In the genomic region with DNA sequence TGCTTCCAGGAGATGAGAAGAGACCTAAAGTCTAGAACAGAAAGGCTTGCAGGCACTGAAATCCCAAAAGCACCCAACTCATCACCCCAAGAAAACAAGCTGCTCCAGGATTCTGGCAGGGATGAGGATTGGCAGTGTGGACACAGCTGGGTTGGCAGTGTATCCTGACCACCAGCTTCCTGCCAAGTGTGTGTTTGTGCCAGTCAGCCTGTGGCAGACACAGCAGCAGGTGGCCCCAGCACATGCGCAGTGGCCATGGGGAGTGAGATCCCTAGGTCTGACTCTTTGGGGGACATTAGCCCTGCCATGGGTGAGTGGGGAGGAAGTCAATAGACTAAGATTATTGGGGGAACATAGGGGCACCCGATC, we compare ENCODE assay signal across 11 cellular contexts. TPM values are rescaled to one million over a fixed set of nuclear protein-coding genes. Genes with fewer than 3 reads are reported as not detected.
DNase-seq lines count a peak whose midpoint lies in the region; ATAC-seq and TF ChIP-seq lines count a peak whose summit lies in the region.
"Had no signal": no experiment of that assay in that cellular context is flagged by ENCODE, and none has a peak within 500 bp of the region (broad histone marks: within the 10 kb centered on the region; RNA-seq: fewer than 3 reads in every experiment).

No MANE protein-coding gene starts in this region.

- H3K27me3 ChIP-seq in PC-3 (ENCODE audit: low read length) = no peaks in the 10 kb centered on the region
- H3K27me3 ChIP-seq in psoas muscle (ENCODE audit: insufficient read depth in 3 of 3, low read length in 2 of 3) = no peaks in the 10 kb centered on the region
- H3K27me3 ChIP-seq in A673 (replicated peaks; ENCODE audit: insufficient read depth, low read depth, low read length, poor library complexity) = no peaks in the 10 kb centered on the region

- no peak overlapping the region for H3K27ac ChIP-seq in PC-3 (ENCODE audit: low read length)
- H3K27ac ChIP-seq in psoas muscle = peak overlapping the region; percentile 82
- no peak overlapping the region for H3K27ac ChIP-seq in A673 (ENCODE audit: low read depth, low read length, poor library complexity, severe bottlenecking)

- no peak overlapping the region for H2AFZ ChIP-seq in PC-3 (ENCODE audit: low read length)

- H3K4me3 ChIP-seq in PC-3 (ENCODE audit: low read length) (no peak overlapping the region), psoas muscle (no peak overlapping the region), A673 (ENCODE audit: low read depth, low read length, poor library complexity, severe bottlenecking) (no peak overlapping the region)

- 0 out of 2 replicates have a peak, but pooled peaks cover 5% of the 10 kb centered on the region for H4K20me1 ChIP-seq in PC-3 (ENCODE audit: low read length)

- BruUV-seq in PC-3 (replicated peaks; lab: Mats Ljungman, UMichigan) = no TSS peak
- no TSS peak for BruUV-seq in A673 (replicated peaks; lab: Mats Ljungman, UMichigan)

- H3F3A ChIP-seq in PC-3 (ENCODE audit: low read length, unreplicated experiment) = peaks cover 13% of the 10 kb centered on the region

- H3K4me1 ChIP-seq in PC-3 (ENCODE audit: insufficient read depth, low read length) = peaks cover 14% of the 10 kb centered on the region
- peaks cover 25% of the 10 kb centered on the region for H3K4me1 ChIP-seq in psoas muscle
- no peaks in the 10 kb centered on the region for H3K4me1 ChIP-seq in A673 (ENCODE audit: insufficient read depth, low read length, poor library complexity, severe bottlenecking)

- H3K36me3 ChIP-seq in PC-3 (ENCODE audit: low read depth, low read length) (peaks cover 18% of the 10 kb centered on the region), psoas muscle (ENCODE audit: insufficient read depth in 1 of 2, low read depth in 1 of 2) (peaks cover 10 to 20% of the 10 kb centered on the region in 2 donors), A673 (ENCODE audit: insufficient read depth, low read length, poor library complexity, severe bottlenecking) (peaks cover 27% of the 10 kb centered on the region)

- POLR2A ChIA-PET in PC-3 (lab: Charles Lee; ENCODE audit: unreplicated experiment) = interaction anchor here (0.6 to 1.4 kb wide), 2 partner anchors 14 to 16 kb away, joined by 3 to 10 read pairs; a partner anchor contains a TSS
- POLR2A ChIA-PET in A673 (lab: Charles Lee; ENCODE audit: low non-redundant PET) = no interaction called here

- CTCF ChIA-PET in PC-3 (lab: Charles Lee) = no interaction called here
- CTCF ChIA-PET in A673 (lab: Charles Lee) = no interaction called here

- H3K9me2 ChIP-seq in PC-3 (replicated peaks; ENCODE audit: low read length) = no peaks in the 10 kb centered on the region

- TF ChIP-seq CTCF in PC-3 (conservative IDR thresholded peaks at IDR 0.05; ENCODE audit: low read depth, low read length) = no peak
- no peak for TF ChIP-seq CTCF in psoas muscle (IDR thresholded peaks at IDR 0.05)
- no peak for TF ChIP-seq CTCF in A673 (conservative IDR thresholded peaks at IDR 0.05; ENCODE audit: low read depth, low read length)
- TF ChIP-seq CTCF in GM10266 (IDR thresholded peaks at IDR 0.05; ENCODE audit: control insufficient read depth, insufficient read depth, low read depth, missing control alignments) = no peak

- H3K4me2 ChIP-seq in PC-3 (ENCODE audit: low read length) = no peak overlapping the region

- no peaks in the 10 kb centered on the region for H3K79me2 ChIP-seq in PC-3 (ENCODE audit: low read length)

- ATAC-seq in PC-3 = peak; percentile 76
- peak; percentile 93 to 95 (median 93) for ATAC-seq in psoas muscle
- no peak for ATAC-seq in HG02981 (IDR thresholded peaks at IDR 0.05; ENCODE audit: unreplicated experiment)
- ATAC-seq: WTC11 had no signal

- no peaks in the 10 kb centered on the region for H3K9me3 ChIP-seq in PC-3 (ENCODE audit: low read length)
- no peaks in the 10 kb centered on the region for H3K9me3 ChIP-seq in psoas muscle
- no peaks in the 10 kb centered on the region for H3K9me3 ChIP-seq in A673 (ENCODE audit: low read depth, low read length, poor library complexity, severe bottlenecking)

- intact Hi-C loops in PC-3 (cut with micrococcal nuclease) (no loop called here), psoas muscle (cut with DNase I) (loop anchor here in 1 of 2 donors (1.0 kb wide), 1 partner anchor 10 kb away; no protein-coding TSS in a partner anchor), A673 (cut with micrococcal nuclease; ENCODE audit: unreplicated experiment) (no loop called here)

- whole genome bisulfite sequencing in psoas muscle, 3 donors = 36 to 47% (median 39%) methylated on average over 2 of the region's 2 CpGs

- H3K9ac ChIP-seq in PC-3 (ENCODE audit: low read length) = no peak overlapping the region

- DNase-seq in NCI-H345 (lab: John Stamatoyannopoulos, UW) = peak; percentile 29
- DNase-seq in NCI-H345 treated with DMSO at 0.1 percent for 48 hours (lab: John Stamatoyannopoulos, UW; ENCODE audit: unreplicated experiment) = no peak
- DNase-seq in PC-3 = peak; percentile 76
- peak; percentile 88 for DNase-seq in globus pallidus (ENCODE audit: low spot score)
- DNase-seq in psoas muscle = peak; percentile 85 to 93
- DNase-seq in A673 (ENCODE audit: low spot score) = no peak
- no peak for DNase-seq in GM10266 (ENCODE audit: extremely low spot score)
- DNase-seq: dermis blood vessel endothelial cell, NCI-H187 treated with DMSO at 0.1 percent for 48 hours had no signal

RNA-seq across cellular contexts. Expression of a gene that starts 8.7 kb away (rescaled TPM):
- total RNA-seq in PC-3 (2014; rRNA removed) = 46.4 and 82.0 TPM in 2 replicates
- total RNA-seq in psoas muscle = 10 to 100 TPM; 53.9 to 72.0 (median 58.5) TPM
- polyA plus RNA-seq in psoas muscle = 100 to 1,000 TPM in 1 of 3 donors, 10 to 100 TPM in 2; 51.7 to 102 (median 60.4) TPM
- 47.4 and 55.9 TPM in 2 replicates for total RNA-seq in A673 (2021)

RNA-seq across cellular contexts. Expression of a gene that starts 16.0 kb away (rescaled TPM):
- total RNA-seq in PC-3 (2014; rRNA removed) (101 and 112 TPM in 2 replicates), psoas muscle (10 to 100 TPM; 71.1 to 87.7 (median 80.2) TPM), A673 (2021) (99.8 and 101 TPM in 2 replicates)
- polyA plus RNA-seq in psoas muscle = 100 to 1,000 TPM in 2 of 3 donors, 10 to 100 TPM in 1; 88.3 to 122 (median 111) TPM

RNA-seq across cellular contexts. Expression of a gene that starts 20.9 kb away (rescaled TPM):
- 398 and 439 TPM in 2 replicates for total RNA-seq in PC-3 (2014; rRNA removed)
- total RNA-seq in psoas muscle = 100 to 1,000 TPM in 1 of 4 donors, 10 to 100 TPM in 3; 71.7 to 102 (median 98.2) TPM
- polyA plus RNA-seq in psoas muscle = 100 to 1,000 TPM in 2 of 3 donors, 10 to 100 TPM in 1; 82.4 to 158 (median 142) TPM
- 391 and 420 TPM in 2 replicates for total RNA-seq in A673 (2021)

RNA-seq across cellular contexts. Expression of a gene that starts 21.6 kb away (rescaled TPM):
- total RNA-seq in PC-3 (2014; rRNA removed) (0.29 TPM in 1 of 2 replicates, not detected in the other), psoas muscle (1,000 to 10,000 TPM in 3 of 4 donors, 100 to 1,000 TPM in 1; 785 to 1,205 (median 1,028) TPM), A673 (2021) (0.72 TPM in 1 of 2 replicates, not detected in the other)
- polyA plus RNA-seq in psoas muscle = 1,000 to 10,000 TPM in 1 of 3 donors, 100 to 1,000 TPM in 2; 370 to 1,423 (median 918) TPM
- total RNA-seq: dermis blood vessel endothelial cell had no signal

RNA-seq across cellular contexts. Expression of a gene that starts 22.5 kb away (rescaled TPM):
- 307 and 350 TPM in 2 replicates for total RNA-seq in PC-3 (2014; rRNA removed)
- 100 to 1,000 TPM in 2 of 4 donors, 10 to 100 TPM in 2; 72.4 to 199 (median 106) TPM for total RNA-seq in psoas muscle
- 100 to 1,000 TPM in 2 of 3 donors, 10 to 100 TPM in 1; 79.6 to 159 (median 133) TPM for polyA plus RNA-seq in psoas muscle
- total RNA-seq in A673 (2021) = 11.0 and 18.0 TPM in 2 replicates

Comparison
In these comparisons a context has a peak if more than half of its experiments do, and no peak if none do; other contexts are left out.
1. DNase-seq: peak in NCI-H345 (single experiment), PC-3 (single experiment), globus pallidus (single experiment) and psoas muscle (2 of 2); none in NCI-H345 treated with DMSO at 0.1 percent for 48 hours (single experiment), A673 (single experiment) and GM10266 (single experiment).